Comparison of ENCODE assay signal across 8 cellular contexts in genomic region chr15:42456971-42457370, GRCh38. TPM values are rescaled to one million over a fixed set of nuclear protein-coding genes. Genes with fewer than 3 reads are reported as not detected.
DNase-seq lines count a peak whose midpoint lies in the region; ATAC-seq and TF ChIP-seq lines count a peak whose summit lies in the region.

No MANE protein-coding gene starts in this region.

- DNase-seq in choroid plexus epithelial cell (ENCODE audit: low read depth) (peak; percentile 41), left lung (no peak), NCI-H187 treated with DMSO at 0.1 percent for 48 hours (lab: John Stamatoyannopoulos, UW) (no peak)
- DNase-seq in activated CD4-positive, alpha-beta T cell treated with anti-CD3 and anti-CD28 coated beads for 1 hour, result no peak
- DNase-seq in activated naive CD4-positive, alpha-beta T cell treated with anti-CD3 and anti-CD28 coated beads, Interleukin-2, amount 10 ng/mL, durations not matched to agents 7 days and 5 days, result no peak

- intact Hi-C loops in left lung (cut with DNase I), result no loop called here

- H3K4me3 Mint-ChIP-seq in activated naive CD4-positive, alpha-beta T cell treated with anti-CD3 and anti-CD28 coated beads, Interleukin-2, amount 10 ng/mL, durations not matched to agents 7 days and 5 days, result no peak overlapping the region

- no peaks in the 10 kb centered on the region for H3K9me3 Mint-ChIP-seq in activated naive CD4-positive, alpha-beta T cell treated with anti-CD3 and anti-CD28 coated beads, Interleukin-2, amount 10 ng/mL, durations not matched to agents 7 days and 5 days

- peaks cover 5% of the 10 kb centered on the region for H3K36me3 Mint-ChIP-seq in activated naive CD4-positive, alpha-beta T cell treated with anti-CD3 and anti-CD28 coated beads, Interleukin-2, amount 10 ng/mL, durations not matched to agents 7 days and 5 days

- H3K36me3 ChIP-seq in HUES64 (ENCODE audit: insufficient read depth, low read length) (peaks cover 9% of the 10 kb centered on the region), left lung (peaks cover 0 to 21% of the 10 kb centered on the region in 2 donors), subcutaneous abdominal adipose tissue (ENCODE audit: control insufficient read depth in 5 of 5, insufficient read depth in 5 of 5, low read length in 5 of 5) (peaks cover 0 to 5% (median 2%) of the 10 kb centered on the region in 5 donors)

- CTCF ChIA-PET in activated naive CD4-positive, alpha-beta T cell treated with anti-CD3 and anti-CD28 coated beads, Interleukin-2, amount 10 ng/mL, durations not matched to agents 7 days and 5 days (lab: Charles Lee), result interaction anchor here (0.6 kb wide), 2 partner anchors 167 to 400 kb away, joined by 3 to 4 read pairs; no protein-coding TSS in a partner anchor

- H3K27me3 ChIP-seq in HUES64 (ENCODE audit: insufficient read depth, low read length) (no peaks in the 10 kb centered on the region), left lung (no peaks in the 10 kb centered on the region), subcutaneous abdominal adipose tissue (ENCODE audit: control insufficient read depth in 5 of 5, insufficient read depth in 4 of 5, low read length in 5 of 5) (no peaks in the 10 kb centered on the region)

- no peaks in the 10 kb centered on the region for H3K27me3 Mint-ChIP-seq in activated naive CD4-positive, alpha-beta T cell treated with anti-CD3 and anti-CD28 coated beads, Interleukin-2, amount 10 ng/mL, durations not matched to agents 7 days and 5 days

- TF ChIP-seq CTCF in choroid plexus epithelial cell (conservative IDR thresholded peaks at IDR 0.05; ENCODE audit: low read depth, low read length) (no peak), left lung (IDR thresholded peaks at IDR 0.05) (no peak)

- peaks cover 18% of the 10 kb centered on the region for H3K4me1 ChIP-seq in HUES64 (ENCODE audit: insufficient read depth, low read length)
- H3K4me1 ChIP-seq in left lung, result peaks cover 6 to 29% of the 10 kb centered on the region in 2 donors
- H3K4me1 ChIP-seq in subcutaneous abdominal adipose tissue (ENCODE audit: control insufficient read depth in 5 of 5, insufficient read depth in 5 of 5, low read length in 5 of 5), result peaks cover 0 to 44% (median 28%) of the 10 kb centered on the region in 5 donors

- no peaks in the 10 kb centered on the region for H3K4me1 Mint-ChIP-seq in activated naive CD4-positive, alpha-beta T cell treated with anti-CD3 and anti-CD28 coated beads, Interleukin-2, amount 10 ng/mL, durations not matched to agents 7 days and 5 days

- 63% methylated on average over 3 of the region's 3 CpGs for WGBS in HUES64

- no peaks in the 10 kb centered on the region for H3K9me3 ChIP-seq in HUES64 (ENCODE audit: insufficient read depth, low read depth, low read length)
- no peaks in the 10 kb centered on the region for H3K9me3 ChIP-seq in left lung
- no peaks in the 10 kb centered on the region for H3K9me3 ChIP-seq in subcutaneous abdominal adipose tissue (ENCODE audit: control insufficient read depth in 5 of 5, low read length in 5 of 5)

- no peak overlapping the region for H3K27ac Mint-ChIP-seq in activated naive CD4-positive, alpha-beta T cell treated with anti-CD3 and anti-CD28 coated beads, Interleukin-2, amount 10 ng/mL, durations not matched to agents 7 days and 5 days

- peak overlapping the region; percentile 29; the same call in 1 of the 2 replicates for H3K4me3 ChIP-seq in HUES64 (ENCODE audit: low read length)
- peak overlapping the region; percentile 55 for H3K4me3 ChIP-seq in choroid plexus epithelial cell (ENCODE audit: low read depth, low read length)
- H3K4me3 ChIP-seq in left lung, result peak overlapping the region in 1 of 2 donors; percentile 10
- H3K4me3 ChIP-seq in subcutaneous abdominal adipose tissue (ENCODE audit: low read depth in 1 of 5, low read length in 5 of 5), result peak overlapping the region; percentile 24 to 64 (median 41)

- H3K9ac ChIP-seq in HUES64 (ENCODE audit: low read depth, low read length) (peak overlapping the region; percentile 43; the same call in 1 of the 2 replicates), subcutaneous abdominal adipose tissue (ENCODE audit: low read length in 5 of 5) (peak overlapping the region; percentile 55 to 82 (median 70))

- H3K27ac ChIP-seq in HUES64 (ENCODE audit: low read depth, low read length) (peak overlapping the region; percentile 78), left lung (peak overlapping the region; percentile 79 to 89), subcutaneous abdominal adipose tissue (ENCODE audit: low read depth, low read length) (peak overlapping the region; percentile 96)

- ATAC-seq in left lung (peak; percentile 15), HG03432 (IDR thresholded peaks at IDR 0.05; ENCODE audit: unreplicated experiment) (no peak)

RNA-seq across cellular contexts. Expression of gene ZNF106, which starts 34.0 kb away (rescaled TPM):
- 24.4 TPM for polyA plus RNA-seq in HUES64 (2013, experiment 1 of 2)
- 25.7 TPM for polyA plus RNA-seq in HUES64 (2013, experiment 2 of 2)
- 100 to 1,000 TPM in 1 of 2 donors, 10 to 100 TPM in 1; 93.1 to 106 TPM for total RNA-seq in left lung

RNA-seq across cellular contexts. Expression of gene SNAP23, which starts 38.5 kb away (rescaled TPM):
- polyA plus RNA-seq in HUES64 (2013, experiment 1 of 2), result 47.6 TPM
- 47.5 TPM for polyA plus RNA-seq in HUES64 (2013, experiment 2 of 2)
- 10 to 100 TPM; 89.9 to 96.3 TPM for total RNA-seq in left lung
